ENCODE assay signal across 22 cellular contexts in genomic region chr13:98384739-98385138, GRCh38.
DNase-seq lines count a peak whose midpoint lies in the region; ATAC-seq and TF ChIP-seq lines count a peak whose summit lies in the region.
"Had no signal": no experiment of that assay in that cellular context is flagged by ENCODE, and none has a peak within 500 bp of the region (broad histone marks: within the 10 kb centered on the region; RNA-seq: fewer than 3 reads in every experiment).

No MANE protein-coding gene starts in this region.

- H3K4me3 ChIP-seq in fibroblast of pulmonary artery (replicated peaks; ENCODE audit: low read depth, low read length) (no peak overlapping the region), H7 (ENCODE audit: insufficient read depth, low read depth, low read length) (no peak overlapping the region), lower leg skin (ENCODE audit: low read depth, poor library complexity, severe bottlenecking) (no peak overlapping the region)
- H3K4me3 ChIP-seq in naive thymus-derived CD4-positive, alpha-beta T cell (ENCODE audit: low read length) = no peak overlapping the region
- H3K4me3 ChIP-seq: gastrocnemius medialis, lower lobe of right lung, psoas muscle, SJCRH30 had no signal

- H3K4me1 Mint-ChIP-seq in naive thymus-derived CD4-positive, alpha-beta T cell = no peaks in the 10 kb centered on the region
- H3K4me1 Mint-ChIP-seq: activated CD4-positive, alpha-beta T cell treated with anti-CD3 and anti-CD28 coated beads, Interleukin-2, amount 10 ng/mL, durations not matched to agents 24 days and 14 days; activated naive CD4-positive, alpha-beta T cell treated with anti-CD3 and anti-CD28 coated beads, Interleukin-2, amount 50 U/mL, for 24 hours; central memory CD8-positive, alpha-beta T cell had no signal

- H3K9me3 ChIP-seq in naive thymus-derived CD4-positive, alpha-beta T cell (ENCODE audit: control insufficient read depth in 2 of 3, low read length in 3 of 3) = no peaks in the 10 kb centered on the region
- H3K9me3 ChIP-seq: gastrocnemius medialis, lower lobe of right lung, psoas muscle, SJCRH30 had no signal

- H3K4me3 Mint-ChIP-seq in naive thymus-derived CD4-positive, alpha-beta T cell = no peak overlapping the region
- H3K4me3 Mint-ChIP-seq: activated CD4-positive, alpha-beta T cell treated with anti-CD3 and anti-CD28 coated beads, Interleukin-2, amount 10 ng/mL, durations not matched to agents 24 days and 14 days; activated naive CD4-positive, alpha-beta T cell treated with anti-CD3 and anti-CD28 coated beads, Interleukin-2, amount 50 U/mL, for 24 hours; central memory CD8-positive, alpha-beta T cell; effector memory CD8-positive, alpha-beta T cell; naive B cell had no signal

- peaks cover 7 to 15% (median 12%) of the 10 kb centered on the region in 5 donors for H3K27me3 Mint-ChIP-seq in naive thymus-derived CD4-positive, alpha-beta T cell

- no peak for TF ChIP-seq POLR2A in lower leg skin (IDR thresholded peaks at IDR 0.05)

- H3K4me1 ChIP-seq in naive thymus-derived CD4-positive, alpha-beta T cell (ENCODE audit: control insufficient read depth in 2 of 2, insufficient read depth in 2 of 2, low read length in 2 of 2) = no peaks in the 10 kb centered on the region
- H3K4me1 ChIP-seq: lower lobe of right lung, psoas muscle, SJCRH30 had no signal

- no peak for ATAC-seq in naive thymus-derived CD4-positive, alpha-beta T cell
- ATAC-seq: effector memory CD8-positive, alpha-beta T cell; gastrocnemius medialis; psoas muscle had no signal

- H3K27me3 ChIP-seq in naive thymus-derived CD4-positive, alpha-beta T cell (ENCODE audit: control insufficient read depth in 2 of 2, insufficient read depth in 2 of 2, low read length in 2 of 2) = peaks cover 0 to 2% of the 10 kb centered on the region in 2 donors
- H3K27me3 ChIP-seq in H7 (ENCODE audit: control insufficient read depth, insufficient read depth, low read length) = no peaks in the 10 kb centered on the region
- H3K27me3 ChIP-seq: gastrocnemius medialis, SJCRH30 had no signal

- TF ChIP-seq CTCF in fibroblast of pulmonary artery (IDR thresholded peaks at IDR 0.05; ENCODE audit: low read length, missing control alignments) (no peak), lower leg skin (IDR thresholded peaks at IDR 0.05) (no peak)

- H3K27ac ChIP-seq in naive thymus-derived CD4-positive, alpha-beta T cell (ENCODE audit: low read depth, low read length) = no peak overlapping the region
- H3K27ac ChIP-seq: gastrocnemius medialis, lower lobe of right lung, psoas muscle, SJCRH30 had no signal

- DNase-seq in EL = peak; percentile 55
- peak; percentile 65 for DNase-seq in amniotic epithelial cell (ENCODE audit: low read depth)
- DNase-seq in fibroblast of pulmonary artery (ENCODE audit: low read depth) = peak; percentile 28
- DNase-seq in renal cortical epithelial cell (ENCODE audit: low read depth) = peak; percentile 95
- DNase-seq in SKM-1 treated with dmso at 0.1 percent for 144 hours (lab: John Stamatoyannopoulos, UW; ENCODE audit: unreplicated experiment) = no peak
- DNase-seq in naive thymus-derived CD4-positive, alpha-beta T cell = no peak
- no peak for DNase-seq in H7
- DNase-seq in lower leg skin (ENCODE audit: low spot score in 2 of 2) = no peak
- DNase-seq: activated CD4-positive, alpha-beta T cell treated with anti-CD3 and anti-CD28 coated beads, Interleukin-2, amount 10 ng/mL, durations not matched to agents 24 days and 14 days; AML-193; Calu3; effector memory CD8-positive, alpha-beta T cell; gastrocnemius medialis; lower lobe of right lung; naive B cell; NCI-H2029; NCI-H524 treated with DMSO at 0.1 percent for 48 hours; psoas muscle; SJCRH30; T1000 had no signal

- intact Hi-C loops in naive thymus-derived CD4-positive, alpha-beta T cell (cut with micrococcal nuclease) = no loop called here
- intact Hi-C loops in lower leg skin (cut with DNase I; ENCODE audit: low total_unique reads) = no loop called here

- no peak overlapping the region for H3K27ac Mint-ChIP-seq in naive thymus-derived CD4-positive, alpha-beta T cell
- H3K27ac Mint-ChIP-seq: activated CD4-positive, alpha-beta T cell treated with anti-CD3 and anti-CD28 coated beads, Interleukin-2, amount 10 ng/mL, durations not matched to agents 24 days and 14 days; activated naive CD4-positive, alpha-beta T cell treated with anti-CD3 and anti-CD28 coated beads, Interleukin-2, amount 50 U/mL, for 24 hours; effector memory CD8-positive, alpha-beta T cell had no signal

- H3K36me3 Mint-ChIP-seq in naive thymus-derived CD4-positive, alpha-beta T cell = no peaks in the 10 kb centered on the region
- H3K36me3 Mint-ChIP-seq: activated naive CD4-positive, alpha-beta T cell treated with anti-CD3 and anti-CD28 coated beads, Interleukin-2, amount 50 U/mL, for 24 hours; naive B cell had no signal

- H3K9me3 Mint-ChIP-seq in naive thymus-derived CD4-positive, alpha-beta T cell = no peaks in the 10 kb centered on the region
- H3K9me3 Mint-ChIP-seq: activated CD4-positive, alpha-beta T cell treated with anti-CD3 and anti-CD28 coated beads, Interleukin-2, amount 10 ng/mL, durations not matched to agents 24 days and 14 days; activated naive CD4-positive, alpha-beta T cell treated with anti-CD3 and anti-CD28 coated beads, Interleukin-2, amount 50 U/mL, for 24 hours; central memory CD8-positive, alpha-beta T cell; effector memory CD8-positive, alpha-beta T cell; naive B cell had no signal

- H3K36me3 ChIP-seq in naive thymus-derived CD4-positive, alpha-beta T cell (ENCODE audit: control insufficient read depth in 2 of 3, insufficient read depth in 3 of 3, low read length in 3 of 3) = no peaks in the 10 kb centered on the region
- H3K36me3 ChIP-seq in H7 (replicated peaks; ENCODE audit: control insufficient read depth, insufficient read depth, low read length) = peaks cover 4% of the 10 kb centered on the region
- H3K36me3 ChIP-seq: SJCRH30 had no signal

- POLR2A ChIA-PET in naive thymus-derived CD4-positive, alpha-beta T cell (lab: Charles Lee) = no interaction called here

- WGBS in lower leg skin, 2 donors = 83 to 87% methylated on average over 5 of the region's 5 CpGs

- CTCF ChIA-PET in naive thymus-derived CD4-positive, alpha-beta T cell (lab: Charles Lee) = no interaction called here

Comparison
In these comparisons a context has a peak if more than half of its experiments do, and no peak if none do; other contexts are left out.
1. DNase-seq: peak in EL (single experiment), amniotic epithelial cell (single experiment), fibroblast of pulmonary artery (single experiment) and renal cortical epithelial cell (single experiment); none in SKM-1 treated with dmso at 0.1 percent for 144 hours (single experiment), naive thymus-derived CD4-positive, alpha-beta T cell (0 of 9), H7 (single experiment) and lower leg skin (0 of 2).